Comparison of ENCODE assay signal across 7 cellular contexts in genomic region chr14:96741151-96741977, GRCh38. TPM values are rescaled to one million over a fixed set of nuclear protein-coding genes. Genes with fewer than 3 reads are reported as not detected.
DNase-seq lines count a peak whose midpoint lies in the region; ATAC-seq and TF ChIP-seq lines count a peak whose summit lies in the region.

No MANE protein-coding gene starts in this region.

- DNase-seq in NCI-H460 (ENCODE audit: extremely low read depth, low read depth) (peak; percentile 36), epidermal melanocyte (ENCODE audit: insufficient read length, low spot score) (peak; percentile 52), mucosa of gallbladder (ENCODE audit: low spot score) (peak; percentile 41)
- DNase-seq in activated CD8-positive, alpha-beta memory T cell treated with anti-CD3 and anti-CD28 coated beads, Interleukin-2, amount 50 U/mL, for 24 hours (ENCODE audit: extremely low read depth) = peak; percentile 23
- peak; percentile 60 for DNase-seq in stimulated activated CD8-positive, alpha-beta memory T cell treated with anti-CD3 and anti-CD28 coated beads, Interleukin-4, amount 100 ng/mL, for 24 hours (ENCODE audit: low read depth)

- peak; percentile 81 for ATAC-seq in HG02798 (IDR thresholded peaks at IDR 0.05; ENCODE audit: poor library complexity, unreplicated experiment)

- peak; percentile 73 for TF ChIP-seq CTCF in GM12872 (IDR thresholded peaks at IDR 0.05; ENCODE audit: insufficient read depth, low read depth, low read length)

RNA-seq across cellular contexts. Expression of gene VRK1, which starts 55.8 kb away (rescaled TPM):
- 37.1 and 38.7 TPM in 2 replicates for total RNA-seq in NCI-H460 (2014; rRNA removed; shearing (Covaris generic))
- 39.7 and 41.7 TPM in 2 replicates for polyA plus RNA-seq in NCI-H460 (2014; cell fraction: nucleus; rRNA removed)
- total RNA-seq in mucosa of gallbladder = 12.1 TPM

Comparison
In these comparisons a context has a peak if more than half of its experiments do, and no peak if none do; other contexts are left out.
1. Peak in every context shown above with its lines: DNase-seq and ATAC-seq.